ENCODE assay signal across 11 cellular contexts in the genomic region with DNA sequence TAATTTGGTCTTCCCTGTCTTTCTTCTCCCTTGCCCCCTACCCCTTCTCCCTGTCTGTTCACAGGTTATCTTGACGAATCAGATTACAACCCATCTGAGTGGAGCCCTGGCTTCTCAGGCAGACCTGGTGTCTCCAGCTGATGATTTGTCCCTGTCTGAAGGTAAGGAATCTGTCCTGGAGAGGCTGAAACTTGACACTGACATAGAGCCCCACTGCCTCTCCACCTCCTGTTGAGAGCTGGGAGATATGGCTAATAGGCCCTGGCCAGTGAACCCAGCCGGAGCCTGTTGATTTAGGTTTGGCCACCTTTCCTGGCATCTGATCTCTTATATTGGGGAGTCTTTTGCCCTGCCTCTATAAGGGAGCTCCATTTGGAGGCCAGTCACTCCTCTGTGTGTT.
DNase-seq lines count a peak whose midpoint lies in the region; ATAC-seq and TF ChIP-seq lines count a peak whose summit lies in the region.
"Had no signal": no experiment of that assay in that cellular context is flagged by ENCODE, and none has a peak within 500 bp of the region (broad histone marks: within the 10 kb centered on the region; RNA-seq: fewer than 3 reads in every experiment).

No MANE protein-coding gene starts in this region.

- H3K9me3 Mint-ChIP-seq in activated T-helper 1 cell treated with anti-CD3 and anti-CD28 coated beads, Interleukin-12 subunit alpha, Interleukin-12 subunit beta, Interleukin-2, Interleukin-4 antibody, amounts not matched to agents 30 ng/mL and 10 ng/mL and 1 ng/mL, durations not matched to agents 14 hours and 24 hours and 36 hours: no peaks in the 10 kb centered on the region
- H3K9me3 Mint-ChIP-seq in nephron progenitor cell: no peaks in the 10 kb centered on the region
- H3K9me3 Mint-ChIP-seq: central memory CD8-positive, alpha-beta T cell had no signal

- H3K9me3 ChIP-seq in left lung: no peaks in the 10 kb centered on the region
- H3K9me3 ChIP-seq in esophagus squamous epithelium: no peaks in the 10 kb centered on the region
- H3K9me3 ChIP-seq: neutrophil, SJSA1 had no signal

- H3K27me3 ChIP-seq in left lung: no peaks in the 10 kb centered on the region
- H3K27me3 ChIP-seq in esophagus squamous epithelium: no peaks in the 10 kb centered on the region
- H3K27me3 ChIP-seq: neutrophil, SJSA1 had no signal

- H3K27me3 Mint-ChIP-seq in activated T-helper 1 cell treated with anti-CD3 and anti-CD28 coated beads, Interleukin-12 subunit alpha, Interleukin-12 subunit beta, Interleukin-2, Interleukin-4 antibody, amounts not matched to agents 30 ng/mL and 10 ng/mL and 1 ng/mL, durations not matched to agents 14 hours and 24 hours and 36 hours (ENCODE audit: insufficient read depth): peaks cover 2% of the 10 kb centered on the region
- peaks cover 2% of the 10 kb centered on the region for H3K27me3 Mint-ChIP-seq in nephron progenitor cell (ENCODE audit: low read depth, poor library complexity)
- H3K27me3 Mint-ChIP-seq: central memory CD8-positive, alpha-beta T cell had no signal

- H3K4me3 Mint-ChIP-seq in activated T-helper 1 cell treated with anti-CD3 and anti-CD28 coated beads, Interleukin-12 subunit alpha, Interleukin-12 subunit beta, Interleukin-2, Interleukin-4 antibody, amounts not matched to agents 30 ng/mL and 10 ng/mL and 1 ng/mL, durations not matched to agents 14 hours and 24 hours and 36 hours: no peak overlapping the region
- no peak overlapping the region for H3K4me3 Mint-ChIP-seq in nephron progenitor cell
- H3K4me3 Mint-ChIP-seq: central memory CD8-positive, alpha-beta T cell had no signal

- TF ChIP-seq CTCF in nephron progenitor cell (IDR thresholded peaks at IDR 0.05): no peak
- TF ChIP-seq CTCF in left lung (IDR thresholded peaks at IDR 0.05): no peak
- TF ChIP-seq CTCF in esophagus squamous epithelium (IDR thresholded peaks at IDR 0.05): no peak

- 88 to 95% methylated on average over 1 to 2 of the region's 2 CpGs for WGBS in esophagus squamous epithelium, 2 donors

- intact Hi-C loops in activated T-helper 1 cell treated with anti-CD3 and anti-CD28 coated beads, Interleukin-12 subunit alpha, Interleukin-12 subunit beta, Interleukin-2, Interleukin-4 antibody, amounts not matched to agents 30 ng/mL and 10 ng/mL and 1 ng/mL, durations not matched to agents 14 hours and 24 hours and 36 hours (cut with micrococcal nuclease): no loop called here
- intact Hi-C loops in left lung (cut with DNase I) (no loop called here), esophagus squamous epithelium (cut with DNase I) (no loop called here)

- TF ChIP-seq POLR2A in esophagus squamous epithelium (IDR thresholded peaks at IDR 0.05): no peak

- H3K4me1 Mint-ChIP-seq in activated T-helper 1 cell treated with anti-CD3 and anti-CD28 coated beads, Interleukin-12 subunit alpha, Interleukin-12 subunit beta, Interleukin-2, Interleukin-4 antibody, amounts not matched to agents 30 ng/mL and 10 ng/mL and 1 ng/mL, durations not matched to agents 14 hours and 24 hours and 36 hours (ENCODE audit: low read depth): peaks cover 30% of the 10 kb centered on the region
- peaks cover 81% of the 10 kb centered on the region for H3K4me1 Mint-ChIP-seq in nephron progenitor cell

- DNase-seq in ELF-1 (ENCODE audit: low read depth, low spot score): peak; percentile 81
- peak; percentile 16 for DNase-seq in NCI-H1105 (lab: John Stamatoyannopoulos, UW)
- no peak for DNase-seq in activated T-helper 1 cell treated with anti-CD3 and anti-CD28 coated beads, Interleukin-12 subunit alpha, Interleukin-12 subunit beta, Interleukin-2, Interleukin-4 antibody, amounts not matched to agents 30 ng/mL and 10 ng/mL and 1 ng/mL, durations not matched to agents 14 hours and 24 hours and 36 hours (ENCODE audit: low spot score)
- peak; percentile 53 for DNase-seq in nephron progenitor cell
- DNase-seq in activated CD4-positive, alpha-beta T cell treated with anti-CD3 and anti-CD28 coated beads, Interleukin-2, amount 50 U/mL, for 4 hours: no peak
- DNase-seq in left lung: no peak
- no peak for DNase-seq in anterior cingulate cortex (lab: John Stamatoyannopoulos, UW)
- no peak for DNase-seq in esophagus squamous epithelium (lab: John Stamatoyannopoulos, UW)

- no peak for ATAC-seq in left lung

- H3K4me3 ChIP-seq in left lung: no peak overlapping the region
- no peak overlapping the region for H3K4me3 ChIP-seq in esophagus squamous epithelium
- H3K4me3 ChIP-seq: SJSA1 had no signal

- peaks cover 7% of the 10 kb centered on the region for H3K36me3 Mint-ChIP-seq in activated T-helper 1 cell treated with anti-CD3 and anti-CD28 coated beads, Interleukin-12 subunit alpha, Interleukin-12 subunit beta, Interleukin-2, Interleukin-4 antibody, amounts not matched to agents 30 ng/mL and 10 ng/mL and 1 ng/mL, durations not matched to agents 14 hours and 24 hours and 36 hours (ENCODE audit: low read depth)
- H3K36me3 Mint-ChIP-seq in nephron progenitor cell (ENCODE audit: low read depth): no peaks in the 10 kb centered on the region

- peak overlapping the region; percentile 37 for H3K27ac Mint-ChIP-seq in activated T-helper 1 cell treated with anti-CD3 and anti-CD28 coated beads, Interleukin-12 subunit alpha, Interleukin-12 subunit beta, Interleukin-2, Interleukin-4 antibody, amounts not matched to agents 30 ng/mL and 10 ng/mL and 1 ng/mL, durations not matched to agents 14 hours and 24 hours and 36 hours
- peak overlapping the region; percentile 98 for H3K27ac Mint-ChIP-seq in nephron progenitor cell

- H3K36me3 ChIP-seq in left lung (no peaks in the 10 kb centered on the region), esophagus squamous epithelium (no peaks in the 10 kb centered on the region)
- H3K36me3 ChIP-seq: neutrophil, SJSA1 had no signal

- H3K27ac ChIP-seq in left lung: no peak overlapping the region
- no peak overlapping the region for H3K27ac ChIP-seq in esophagus squamous epithelium
- H3K27ac ChIP-seq: neutrophil, SJSA1 had no signal

- H3K4me1 ChIP-seq in left lung (peaks cover 3 to 12% of the 10 kb centered on the region in 2 donors), esophagus squamous epithelium (peaks cover 0 to 32% (median 0%) of the 10 kb centered on the region in 3 donors)
- H3K4me1 ChIP-seq: SJSA1 had no signal

Comparison
In these comparisons a context has a peak if more than half of its experiments do, and no peak if none do; other contexts are left out.
1. DNase-seq: peak in ELF-1 (single experiment), NCI-H1105 (single experiment) and nephron progenitor cell (single experiment); none in activated T-helper 1 cell treated with anti-CD3 and anti-CD28 coated beads, Interleukin-12 subunit alpha, Interleukin-12 subunit beta, Interleukin-2, Interleukin-4 antibody, amounts not matched to agents 30 ng/mL and 10 ng/mL and 1 ng/mL, durations not matched to agents 14 hours and 24 hours and 36 hours (single experiment), activated CD4-positive, alpha-beta T cell treated with anti-CD3 and anti-CD28 coated beads, Interleukin-2, amount 50 U/mL, for 4 hours (0 of 2), left lung (0 of 2), anterior cingulate cortex (0 of 58) and esophagus squamous epithelium (single experiment).